8 cellular contexts compared by ENCODE assay signal in genomic region chr17:62627219-62627903, GRCh38. TPM values are rescaled to one million over a fixed set of nuclear protein-coding genes. Genes with fewer than 3 reads are reported as not detected.
DNase-seq lines count a peak whose midpoint lies in the region; ATAC-seq, FAIRE-seq and TF ChIP-seq lines count a peak whose summit lies in the region.

Gene MRC2, plus strand, starts transcription at chr17:62627670. Its CDS starts 133 bp downstream, at chr17:62627803.

- no peak for TF ChIP-seq POLR2A in Peyer's patch (IDR thresholded peaks at IDR 0.05)

- FAIRE-seq in D721Med (lab: Jason Lieb, UNC): no peak

- peak; percentile 80 for DNase-seq in A673 (ENCODE audit: low spot score)
- peak; percentile 80 for DNase-seq in H4 (ENCODE audit: low spot score)
- peak in 1 of 3 donors; percentile 61 for DNase-seq in Peyer's patch
- peak; percentile 89 for DNase-seq in astrocyte of the spinal cord (ENCODE audit: low read depth, low spot score)
- DNase-seq in retinal pigment epithelial cell (ENCODE audit: low read depth): no peak
- DNase-seq in D721Med (ENCODE audit: insufficient read length, low spot score): no peak

- no peak for TF ChIP-seq CTCF in A673 (conservative IDR thresholded peaks at IDR 0.05; ENCODE audit: low read depth, low read length)
- TF ChIP-seq CTCF in Peyer's patch (IDR thresholded peaks at IDR 0.05): no peak
- no peak for TF ChIP-seq CTCF in astrocyte of the spinal cord (IDR thresholded peaks at IDR 0.05; ENCODE audit: low read depth, low read length)
- TF ChIP-seq CTCF in retinal pigment epithelial cell (conservative IDR thresholded peaks at IDR 0.05; ENCODE audit: low read depth, low read length): no peak
- no peak for TF ChIP-seq CTCF in D721Med (IDR thresholded peaks at IDR 0.05; ENCODE audit: insufficient read depth, missing control alignments)

- CTCF ChIA-PET in A673 (lab: Charles Lee): no interaction called here

- no peak for ATAC-seq in HG03280 (IDR thresholded peaks at IDR 0.05; ENCODE audit: unreplicated experiment)

- peak within 1 kb of the TSS; percentile 88 for H3K4me3 ChIP-seq in A673 (ENCODE audit: low read depth, low read length, poor library complexity, severe bottlenecking)
- peak within 1 kb of the TSS; percentile 38 to 68 (median 51) for H3K4me3 ChIP-seq in Peyer's patch
- peak within 1 kb of the TSS; percentile 78 for H3K4me3 ChIP-seq in astrocyte of the spinal cord (ENCODE audit: low read depth, low read length)
- H3K4me3 ChIP-seq in iPS-11a (ENCODE audit: low read depth, low read length): peak within 1 kb of the TSS; percentile 75
- peak within 1 kb of the TSS; percentile 48 for H3K4me3 ChIP-seq in retinal pigment epithelial cell (ENCODE audit: low read length)

- H3K27ac ChIP-seq in A673 (ENCODE audit: low read depth, low read length, poor library complexity, severe bottlenecking): peak within 1 kb of the TSS; percentile 90
- H3K27ac ChIP-seq in Peyer's patch: peak within 1 kb of the TSS; percentile 68 to 91 (median 73)

- H3K27me3 ChIP-seq in A673 (replicated peaks; ENCODE audit: insufficient read depth, low read depth, low read length, poor library complexity) (no peaks in the 10 kb centered on the region), Peyer's patch (peaks cover 0 to 4% of the 10 kb centered on the region in 2 donors)

- H3K9me3 ChIP-seq in A673 (ENCODE audit: low read depth, low read length, poor library complexity, severe bottlenecking) (no peaks in the 10 kb centered on the region), Peyer's patch (no peaks in the 10 kb centered on the region)

- in situ Hi-C loops in astrocyte of the spinal cord (cut with HindIII; ENCODE audit: low sequenced_read_pairs): no loop called here

- POLR2A ChIA-PET in A673 (lab: Charles Lee; ENCODE audit: low non-redundant PET): no interaction called here

- H3K4me1 ChIP-seq in A673 (ENCODE audit: insufficient read depth, low read length, poor library complexity, severe bottlenecking): peaks cover 25% of the 10 kb centered on the region
- H3K4me1 ChIP-seq in Peyer's patch: peaks cover 0 to 17% (median 0%) of the 10 kb centered on the region in 4 donors

- no TSS peak for BruUV-seq in A673 (replicated peaks; lab: Mats Ljungman, UMichigan)

- intact Hi-C loops in A673 (cut with micrococcal nuclease; ENCODE audit: unreplicated experiment): no loop called here

- H3K36me3 ChIP-seq in A673 (ENCODE audit: insufficient read depth, low read length, poor library complexity, severe bottlenecking) (no peaks in the 10 kb centered on the region), Peyer's patch (no peaks in the 10 kb centered on the region)

RNA-seq across cellular contexts. Expression of gene MRC2, which starts in this region (rescaled TPM):
- 34.3 and 57.1 TPM in 2 replicates for total RNA-seq in A673 (2021)
- 73.3 and 79.9 TPM in 2 replicates for total RNA-seq in H4 (2014; rRNA removed; shearing (Covaris generic))
- 10 to 100 TPM in 2 of 4 donors, 1 to 10 TPM in 2; 9.0 to 33.8 (median 14.6) TPM for total RNA-seq in Peyer's patch

Comparison
In these comparisons a context has a peak if more than half of its experiments do, and no peak if none do; other contexts are left out.
1. DNase-seq: peak in A673 (single experiment), H4 (single experiment) and astrocyte of the spinal cord (single experiment); none in retinal pigment epithelial cell (single experiment) and D721Med (single experiment).
2. Peak in every context shown above with its lines, with median percentiles within 50 percentile points of each other: H3K4me3 ChIP-seq.